Comparison of ENCODE assay signal across 10 cellular contexts in genomic region chr4:10114607-10115006, GRCh38. TPM values are rescaled to one million over a fixed set of nuclear protein-coding genes. Genes with fewer than 3 reads are reported as not detected.
DNase-seq lines count a peak whose midpoint lies in the region; ATAC-seq and TF ChIP-seq lines count a peak whose summit lies in the region.
"Had no signal": no experiment of that assay in that cellular context is flagged by ENCODE, and none has a peak within 500 bp of the region (broad histone marks: within the 10 kb centered on the region; RNA-seq: fewer than 3 reads in every experiment).

No MANE protein-coding gene starts in this region.

- H3K9me3 Mint-ChIP-seq in Caco-2 (ENCODE audit: unreplicated experiment) = no peaks in the 10 kb centered on the region
- no peaks in the 10 kb centered on the region for H3K9me3 Mint-ChIP-seq in T-cell

- H3K36me3 ChIP-seq in Caco-2 (ENCODE audit: control insufficient read depth, insufficient read depth, low read length) (peaks cover 12% of the 10 kb centered on the region), esophagus squamous epithelium (peaks cover 12 to 60% (median 33%) of the 10 kb centered on the region in 3 donors), rectal smooth muscle tissue (ENCODE audit: control insufficient read depth, insufficient read depth, low read length) (peaks cover 49% of the 10 kb centered on the region)

- no peak for ATAC-seq in T-cell (replicated peaks in 1 of 4)

- POLR2A ChIA-PET in Caco-2 (lab: Charles Lee) = no interaction called here
- POLR2A ChIA-PET in T-cell (lab: Charles Lee) = no interaction called here

- H3K4me3 Mint-ChIP-seq in Caco-2 (ENCODE audit: unreplicated experiment) = peak overlapping the region; percentile 94
- H3K4me3 Mint-ChIP-seq in T-cell = peak overlapping the region; percentile 87 to 97 (median 90)

- TF ChIP-seq CTCF in Caco-2 (IDR thresholded peaks at IDR 0.05; ENCODE audit: insufficient read depth in 1 of 2, low read depth in 1 of 2, low read length in 1 of 2, severe bottlenecking in 1 of 2, unreplicated experiment in 1 of 2) (no peak), esophagus squamous epithelium (IDR thresholded peaks at IDR 0.05) (no peak), GM20000 (IDR thresholded peaks at IDR 0.05; ENCODE audit: extremely low read depth, missing control alignments) (no peak)

- no TSS peak for BruUV-seq in Caco-2 (replicated peaks; lab: Mats Ljungman, UMichigan)

- H3K4me3 ChIP-seq in Caco-2 (ENCODE audit: low read depth, low read length) (no peak overlapping the region), esophagus squamous epithelium (peak overlapping the region; percentile 80 to 95 (median 87)), rectal smooth muscle tissue (ENCODE audit: low read length) (peak overlapping the region; percentile 89)

- H3K4me1 Mint-ChIP-seq in Caco-2 (ENCODE audit: low read depth, unreplicated experiment) (peaks cover 17% of the 10 kb centered on the region), T-cell (peaks cover 84 to 91% (median 91%) of the 10 kb centered on the region in 3 donors)

- peaks cover 78% of the 10 kb centered on the region for H3K36me3 Mint-ChIP-seq in Caco-2 (ENCODE audit: insufficient read depth, unreplicated experiment)
- H3K36me3 Mint-ChIP-seq in T-cell = peaks cover 43% of the 10 kb centered on the region

- H3K27me3 Mint-ChIP-seq in Caco-2 (ENCODE audit: insufficient read depth, unreplicated experiment) (no peaks in the 10 kb centered on the region), T-cell (no peaks in the 10 kb centered on the region)

- no peak for TF ChIP-seq POLR2A in esophagus squamous epithelium (IDR thresholded peaks at IDR 0.05)

- DNase-seq in Caco-2 (no peak), T-cell (no peak), esophagus squamous epithelium (lab: John Stamatoyannopoulos, UW) (no peak), GM20000 (ENCODE audit: low spot score) (no peak), putamen (ENCODE audit: low spot score) (no peak), dedifferentiated amniotic fluid mesenchymal stem cell (ENCODE audit: extremely low spot score) (no peak), DMS114 treated with DMSO at 0.1 percent for 48 hours (lab: John Stamatoyannopoulos, UW; ENCODE audit: unreplicated experiment) (no peak)
- DNase-seq: NCI-H2029 treated with DMSO at 0.1 percent for 48 hours; stimulated activated CD4-positive, alpha-beta T cell treated with anti-CD3 and anti-CD28 coated beads, Interleukin-1b, Interleukin-23, amount 100 ng/mL, for 48 hours had no signal

- no peaks in the 10 kb centered on the region for H3K9me3 ChIP-seq in Caco-2
- H3K9me3 ChIP-seq in esophagus squamous epithelium = no peaks in the 10 kb centered on the region

- H3K27ac ChIP-seq in esophagus squamous epithelium (peak overlapping the region in 3 of 4 donors; percentile 98 to 99 (median 98)), rectal smooth muscle tissue (ENCODE audit: low read depth, low read length) (peak overlapping the region; percentile 34)

- no peak overlapping the region for H3K27ac Mint-ChIP-seq in Caco-2 (ENCODE audit: unreplicated experiment)
- peak overlapping the region; percentile 89 to 93 for H3K27ac Mint-ChIP-seq in T-cell

- 70 to 76% methylated on average over 2 to 3 of the region's 7 CpGs for WGBS in esophagus squamous epithelium, 2 donors

- CTCF ChIA-PET in Caco-2 (lab: Charles Lee) = no interaction called here
- CTCF ChIA-PET in T-cell (lab: Charles Lee) = interaction anchor here (0.6 to 1.0 kb wide), 2 partner anchors 13 to 17 kb away, joined by 3 to 7 read pairs; no protein-coding TSS in a partner anchor

- H3K4me1 ChIP-seq in Caco-2 (0 out of 2 replicates have a peak, but pooled peaks cover 9% of the 10 kb centered on the region), esophagus squamous epithelium (peaks cover 50 to 81% (median 51%) of the 10 kb centered on the region in 3 donors), rectal smooth muscle tissue (ENCODE audit: control insufficient read depth, insufficient read depth, low read length) (peaks cover 73% of the 10 kb centered on the region)

- no peak overlapping the region for H3K9ac ChIP-seq in rectal smooth muscle tissue (ENCODE audit: low read length)

- H3K27me3 ChIP-seq in Caco-2 (replicated peaks; ENCODE audit: control insufficient read depth, insufficient read depth, low read length) = no peaks in the 10 kb centered on the region
- H3K27me3 ChIP-seq in esophagus squamous epithelium = no peaks in the 10 kb centered on the region
- H3K27me3 ChIP-seq in rectal smooth muscle tissue (ENCODE audit: control insufficient read depth, insufficient read depth, low read length) = no peaks in the 10 kb centered on the region

- intact Hi-C loops in Caco-2 (cut with micrococcal nuclease; ENCODE audit: unreplicated experiment) = no loop called here
- intact Hi-C loops in esophagus squamous epithelium (cut with DNase I) = no loop called here

RNA-seq across cellular contexts. Expression of gene WDR1, which starts 2.0 kb away (rescaled TPM):
- total RNA-seq in Caco-2 (2022) = 250 and 270 TPM in 2 replicates
- 100 to 1,000 TPM; 268 to 308 (median 304) TPM for total RNA-seq in T-cell
- 100 to 1,000 TPM; 131 to 203 (median 171) TPM for total RNA-seq in esophagus squamous epithelium
